Comparison of ENCODE assay signal across 1 cellular context in the genomic region with DNA sequence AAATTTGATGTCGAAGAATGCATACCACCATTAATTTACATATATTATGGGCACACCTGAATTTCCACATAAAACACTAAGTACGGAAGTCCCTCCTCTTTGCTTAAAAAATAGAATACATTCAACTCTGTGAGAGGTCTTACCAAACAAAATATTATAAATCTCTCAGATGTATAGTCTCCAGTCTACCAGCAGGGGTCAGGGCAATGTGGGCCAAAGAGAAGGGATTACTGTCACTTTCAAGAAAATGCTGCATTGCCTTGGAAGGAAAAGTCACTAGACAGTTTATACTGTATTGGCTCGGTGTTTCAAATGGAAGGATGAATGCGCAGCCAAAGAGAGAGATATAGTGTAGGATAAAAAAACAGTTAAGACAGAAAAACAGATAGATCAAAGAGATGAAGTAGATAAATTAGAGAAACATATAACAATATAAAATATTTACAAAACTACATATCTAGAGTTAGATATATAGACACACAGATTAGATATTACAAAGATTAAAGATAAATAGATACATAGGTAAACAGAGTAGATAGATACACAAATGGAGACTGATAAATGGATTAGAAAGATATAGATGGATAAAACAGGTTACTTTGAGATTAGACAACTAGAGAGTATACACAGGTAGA.
TF ChIP-seq lines count a peak whose summit lies in the region.

No MANE protein-coding gene starts in this region.

TF ChIP-seq in HCT116, 20 proteins besides CTCF, POLR2A, EP300 and RAD21 (continued from another document):
- TF ChIP-seq FOSL1 (IDR thresholded peaks at IDR 0.05; ENCODE audit: low read depth) (no peak), YY1 (IDR thresholded peaks at IDR 0.05; ENCODE audit: extremely low read depth, insufficient replicate concordance, low read depth, low read length) (no peak), SP1 (IDR thresholded peaks at IDR 0.05; ENCODE audit: low read depth) (no peak), ZFX (IDR thresholded peaks at IDR 0.05) (no peak), EZH2 (IDR thresholded peaks at IDR 0.05) (no peak), JUND (IDR thresholded peaks at IDR 0.05) (no peak), CBX3 (IDR thresholded peaks at IDR 0.05; ENCODE audit: low read depth) (no peak), SRF (IDR thresholded peaks at IDR 0.05; ENCODE audit: low read depth) (no peak), TCF7L2 (IDR thresholded peaks at IDR 0.05; ENCODE audit: borderline replicate concordance, extremely low read depth, insufficient read depth, insufficient read length) (no peak), SIN3A (IDR thresholded peaks at IDR 0.05; ENCODE audit: low read depth) (no peak), EGR1 (IDR thresholded peaks at IDR 0.05; ENCODE audit: low read depth) (no peak)
TF ChIP-seq in HCT116: peak in this region for 0.
